In the genomic region with DNA sequence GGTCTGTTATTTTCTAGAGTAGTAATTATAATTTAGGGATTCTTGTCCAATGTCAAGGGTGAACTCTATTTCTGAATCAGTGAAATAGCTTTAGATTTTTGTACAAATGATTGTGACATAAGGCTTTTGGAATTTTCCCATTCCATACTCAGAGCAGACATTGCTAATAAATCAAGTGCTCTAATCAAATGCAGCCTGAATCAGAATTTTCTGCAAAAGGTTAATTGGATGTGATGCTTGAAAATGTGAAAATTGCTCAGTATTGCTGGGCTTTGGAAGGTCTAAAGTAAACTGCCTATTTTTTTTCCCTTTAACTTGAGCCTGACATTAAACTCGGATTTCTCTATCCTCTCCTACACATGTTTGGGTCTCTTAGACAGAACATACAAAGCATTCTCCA, we compare ENCODE assay signal across 15 cellular contexts. TPM values are rescaled to one million over a fixed set of nuclear protein-coding genes. Genes with fewer than 3 reads are reported as not detected.
DNase-seq lines count a peak whose midpoint lies in the region; TF ChIP-seq lines count a peak whose summit lies in the region.
"Had no signal": no experiment of that assay in that cellular context is flagged by ENCODE, and none has a peak within 500 bp of the region (broad histone marks: within the 10 kb centered on the region; RNA-seq: fewer than 3 reads in every experiment).

No MANE protein-coding gene starts in this region.

- H3K4me3 ChIP-seq in fibroblast of lung (replicated peaks in 1 of 4; ENCODE audit: control extremely low read depth in 1 of 4, insufficient read depth in 1 of 4, low read depth in 3 of 4, low read length in 4 of 4) (no peak overlapping the region), vagina (no peak overlapping the region)
- H3K4me3 ChIP-seq: K562 had no signal

- peaks cover 50% of the 10 kb centered on the region for H3K79me2 ChIP-seq in fibroblast of lung (ENCODE audit: control insufficient read depth, insufficient read depth, low read length)

- H4K20me1 ChIP-seq in fibroblast of lung (ENCODE audit: control insufficient read depth, extremely low read depth, insufficient read depth, low read length) = no peaks in the 10 kb centered on the region

- peaks cover 29% of the 10 kb centered on the region for H3K4me1 ChIP-seq in fibroblast of lung (ENCODE audit: control insufficient read depth, extremely low read depth, insufficient read depth, low read length)
- peaks cover 23% of the 10 kb centered on the region for H3K4me1 ChIP-seq in vagina

- H3K36me3 ChIP-seq in fibroblast of lung (ENCODE audit: control insufficient read depth, insufficient read depth, low read length) (no peaks in the 10 kb centered on the region), vagina (no peaks in the 10 kb centered on the region)

- peak overlapping the region; percentile 18 for H3K4me2 ChIP-seq in fibroblast of lung (ENCODE audit: extremely low read depth, insufficient read depth, low read length)

- no peak for TF ChIP-seq POLR2A in vagina (IDR thresholded peaks at IDR 0.05)

- H2AFZ ChIP-seq in fibroblast of lung (ENCODE audit: low read length) = no peak overlapping the region

- intact Hi-C loops in vagina (cut with DNase I) = no loop called here

- TF ChIP-seq CTCF in fibroblast of lung (conservative IDR thresholded peaks at IDR 0.05 in 1 of 2, IDR thresholded peaks at IDR 0.05 in 1 of 2; ENCODE audit: low read depth in 1 of 2, low read length in 2 of 2) (no peak), vagina (IDR thresholded peaks at IDR 0.05) (no peak)

- peak overlapping the region; percentile 24 for H3K27ac ChIP-seq in fibroblast of lung (ENCODE audit: insufficient read depth, low read length)
- H3K27ac ChIP-seq in vagina = peak overlapping the region; percentile 20

- DNase-seq in ELR (ENCODE audit: low read depth) (peak; percentile 47), NCI-H2227 (lab: John Stamatoyannopoulos, UW; ENCODE audit: unreplicated experiment) (peak; percentile 17), fibroblast of lung (ENCODE audit: low read depth in 2 of 2) (peak; percentile 51 to 59), vagina (ENCODE audit: extremely low spot score in 2 of 2) (no peak), amygdala (lab: John Stamatoyannopoulos, UW) (no peak), UCSD-AML1 (lab: John Stamatoyannopoulos, UW; ENCODE audit: unreplicated experiment) (no peak)
- DNase-seq in stimulated activated naive CD4-positive, alpha-beta T cell (lab: John Stamatoyannopoulos, UW) = no peak
- DNase-seq: Calu3, GF-D8, H9, NCI-H2107, NCI-H446, PC-3, T-helper 1 cell had no signal

- H3K9me3 ChIP-seq in fibroblast of lung (ENCODE audit: control insufficient read depth, insufficient read depth, low read depth, low read length) (no peaks in the 10 kb centered on the region), vagina (no peaks in the 10 kb centered on the region)

- no peak overlapping the region for H3K9ac ChIP-seq in fibroblast of lung (ENCODE audit: insufficient read depth, low read length)

- no peaks in the 10 kb centered on the region for H3K27me3 ChIP-seq in fibroblast of lung (ENCODE audit: control insufficient read depth, insufficient read depth, low read length)
- H3K27me3 ChIP-seq in vagina = no peaks in the 10 kb centered on the region

RNA-seq across cellular contexts. Expression of a gene that starts 23.2 kb away (rescaled TPM):
- total RNA-seq in fibroblast of lung = 11.0 and 37.8 TPM in 2 replicates
- 71.4 and 77.6 TPM in 2 replicates for polyA plus RNA-seq in fibroblast of lung
- 40.1 and 41.3 TPM in 2 replicates for polyA plus RNA-seq in fibroblast of lung (2012)
- polyA minus RNA-seq in fibroblast of lung (ENCODE audit: low replicate concordance) = 18.8 and 33.8 TPM in 2 replicates
- 14.0 TPM for total RNA-seq in vagina
- total RNA-seq: Calu3, PC-3 had no signal

Comparison
In these comparisons a context has a peak if more than half of its experiments do, and no peak if none do; other contexts are left out.
1. DNase-seq: peak in ELR (single experiment), NCI-H2227 (single experiment) and fibroblast of lung (2 of 2); none in vagina (0 of 2), amygdala (0 of 56), stimulated activated naive CD4-positive, alpha-beta T cell (0 of 6) and UCSD-AML1 (single experiment).